ENCODE assay signal across 8 cellular contexts in genomic region chr20:3927486-3928291, GRCh38. TPM values are rescaled to one million over a fixed set of nuclear protein-coding genes. Genes with fewer than 3 reads are reported as not detected.
DNase-seq lines count a peak whose midpoint lies in the region; ATAC-seq, FAIRE-seq and TF ChIP-seq lines count a peak whose summit lies in the region.

No MANE protein-coding gene starts in this region.

- peak overlapping the region; percentile 61 for H3K27ac Mint-ChIP-seq in CD4-positive, alpha-beta T cell
- H3K27ac Mint-ChIP-seq in activated CD8-positive, alpha-beta T cell treated with anti-CD3 and anti-CD28 coated beads for 36 hours = peak overlapping the region; percentile 63

- TF ChIP-seq RAD21 in HepG2 (CRISPR knock-in tag; IDR thresholded peaks at IDR 0.05) = no peak

- H3K4me1 ChIP-seq in HepG2 (ENCODE audit: insufficient read depth, low read length) = peaks cover 32% of the 10 kb centered on the region

- H3K36me3 Mint-ChIP-seq in CD4-positive, alpha-beta T cell (ENCODE audit: low read depth) = peaks cover 36% of the 10 kb centered on the region
- peaks cover 22% of the 10 kb centered on the region for H3K36me3 Mint-ChIP-seq in activated CD8-positive, alpha-beta T cell treated with anti-CD3 and anti-CD28 coated beads for 36 hours (ENCODE audit: low read depth)

- POLR2A ChIA-PET in CD4-positive, alpha-beta T cell (lab: Charles Lee) = interaction anchor here (0.7 kb wide), 1 partner anchor 90 kb away, joined by 3 read pairs; no protein-coding TSS in a partner anchor
- POLR2A ChIA-PET in activated CD8-positive, alpha-beta T cell treated with anti-CD3 and anti-CD28 coated beads for 36 hours (lab: Charles Lee) = interaction anchor here (1.0 to 2.9 kb wide), 5 partner anchors 13 to 120 kb away, joined by 3 to 7 read pairs (median 3); no protein-coding TSS in a partner anchor
- POLR2A ChIA-PET in HepG2 (lab: Yijun Ruan, JAX) = interaction anchor here (0.8 kb wide), 1 partner anchor 9 kb away, joined by 3 read pairs; no protein-coding TSS in a partner anchor

- no peak overlapping the region for H3K27ac ChIP-seq in CD4-positive, alpha-beta T cell (ENCODE audit: low read depth, low read length)
- no peak overlapping the region for H3K27ac ChIP-seq in HepG2 (ENCODE audit: extremely low read length, insufficient read depth, low read length)

- no peak for FAIRE-seq in HepG2 (lab: Jason Lieb, UNC)

- no peak for TF ChIP-seq CTCF in CD4-positive, alpha-beta T cell (IDR thresholded peaks at IDR 0.05)
- TF ChIP-seq CTCF in NB4 (IDR thresholded peaks at IDR 0.05; ENCODE audit: low read depth, low read length) (no peak), HepG2 (CRISPR knock-in tag; IDR thresholded peaks at IDR 0.05) (no peak)
- no peak for TF ChIP-seq CTCF in activated CD8-positive, alpha-beta T cell treated with anti-CD3 and anti-CD28 coated beads for 36 hours (IDR thresholded peaks at IDR 0.05)

- peaks cover 19 to 24% of the 10 kb centered on the region in 2 experiments for H3K36me3 ChIP-seq in HepG2 (replicated peaks in 1 of 2; ENCODE audit: control insufficient read depth in 1 of 2, insufficient read depth in 2 of 2, low read length in 2 of 2)

- no peak for TF ChIP-seq POLR2A in NB4 (IDR thresholded peaks at IDR 0.05; ENCODE audit: extremely low read depth, insufficient read length)
- peak in 1 of 2 experiments; percentile 63; a peak in 2 of 4 replicates for TF ChIP-seq POLR2A in HepG2 (IDR thresholded peaks at IDR 0.05; ENCODE audit: insufficient read depth in 1 of 2, low read depth in 2 of 2, low read length in 2 of 2)

- no peak for DNase-seq in CD4-positive, alpha-beta T cell
- DNase-seq in NB4 (ENCODE audit: low read depth) (peak; percentile 85), HepG2 (ENCODE audit: low spot score) (no peak), cerebellar nuclear complex (lab: John Stamatoyannopoulos, UW) (no peak)
- DNase-seq in activated CD8-positive, alpha-beta T cell treated with anti-CD3 and anti-CD28 coated beads for 36 hours = no peak

- peaks cover 63% of the 10 kb centered on the region for H3K4me1 Mint-ChIP-seq in CD4-positive, alpha-beta T cell (ENCODE audit: low read depth)
- peaks cover 46% of the 10 kb centered on the region for H3K4me1 Mint-ChIP-seq in activated CD8-positive, alpha-beta T cell treated with anti-CD3 and anti-CD28 coated beads for 36 hours (ENCODE audit: low read depth)

- no peak overlapping the region for H3K4me3 ChIP-seq in NB4 (ENCODE audit: low read depth, low read length)
- H3K4me3 ChIP-seq in HepG2 (replicated peaks in 1 of 3; ENCODE audit: insufficient read depth in 1 of 3, low read depth in 2 of 3, low read length in 3 of 3) = no peak overlapping the region

- no peak for TF ChIP-seq EP300 in HepG2 (IDR thresholded peaks at IDR 0.05; ENCODE audit: low read depth in 2 of 2, low read length in 2 of 2)
- no peak for TF ChIP-seq EP300 in HepG2 (CRISPR knock-in tag; IDR thresholded peaks at IDR 0.05; ENCODE audit: borderline replicate concordance)

- ATAC-seq in CD4-positive, alpha-beta T cell (ENCODE audit: poor library complexity) = no peak
- ATAC-seq in activated CD8-positive, alpha-beta T cell treated with anti-CD3 and anti-CD28 coated beads for 36 hours = no peak
- ATAC-seq in HepG2 (no peak), GM18867 (IDR thresholded peaks at IDR 0.05; ENCODE audit: unreplicated experiment) (no peak), GM19328 (IDR thresholded peaks at IDR 0.05; ENCODE audit: unreplicated experiment) (no peak), HG02973 (IDR thresholded peaks at IDR 0.05; ENCODE audit: unreplicated experiment) (no peak)

- CTCF ChIA-PET in CD4-positive, alpha-beta T cell (lab: Charles Lee) = interaction anchor here (0.7 to 1.0 kb wide), 2 partner anchors 34 to 82 kb away, joined by 3 to 5 read pairs; no protein-coding TSS in a partner anchor
- CTCF ChIA-PET in activated CD8-positive, alpha-beta T cell treated with anti-CD3 and anti-CD28 coated beads for 36 hours (lab: Charles Lee) = no interaction called here
- CTCF ChIA-PET in HepG2 (lab: Yijun Ruan, JAX; ENCODE audit: low intra/inter-chr PET ratio, low total read pairs) = no interaction called here

- H3K27me3 ChIP-seq in CD4-positive, alpha-beta T cell (ENCODE audit: control insufficient read depth, insufficient read depth, low read length) = no peaks in the 10 kb centered on the region
- H3K27me3 ChIP-seq in HepG2 (ENCODE audit: control insufficient read depth in 1 of 2, insufficient read depth in 2 of 2, low read length in 2 of 2) = no peaks in the 10 kb centered on the region

- 60% methylated on average over 10 of the region's 10 CpGs for WGBS in HepG2 (ENCODE audit: low lambda C conversion rate)

- H3K27me3 Mint-ChIP-seq in CD4-positive, alpha-beta T cell = no peaks in the 10 kb centered on the region
- no peaks in the 10 kb centered on the region for H3K27me3 Mint-ChIP-seq in activated CD8-positive, alpha-beta T cell treated with anti-CD3 and anti-CD28 coated beads for 36 hours

- H2AFZ ChIP-seq in HepG2 (ENCODE audit: low read length) = no peak overlapping the region

- peaks cover 15% of the 10 kb centered on the region; the same call in 1 of the 2 replicates for H4K20me1 ChIP-seq in HepG2 (ENCODE audit: insufficient read depth, low read length)

- no peak overlapping the region for H3K4me3 Mint-ChIP-seq in CD4-positive, alpha-beta T cell
- no peak overlapping the region for H3K4me3 Mint-ChIP-seq in activated CD8-positive, alpha-beta T cell treated with anti-CD3 and anti-CD28 coated beads for 36 hours

- no peak overlapping the region for H3K9ac ChIP-seq in HepG2 (ENCODE audit: insufficient read depth, low read depth, low read length)

- intact Hi-C loops in CD4-positive, alpha-beta T cell (cut with DNase I, micrococcal nuclease) = loop anchor here in 1 of 2 experiments (2.0 kb wide), 1 partner anchor 37 kb away; no protein-coding TSS in a partner anchor
- intact Hi-C loops in activated CD8-positive, alpha-beta T cell treated with anti-CD3 and anti-CD28 coated beads for 36 hours (cut with micrococcal nuclease) = no loop called here
- intact Hi-C loops in HepG2 (cut with micrococcal nuclease; ENCODE audit: unreplicated experiment) = no loop called here

- H3K9me3 Mint-ChIP-seq in CD4-positive, alpha-beta T cell = no peaks in the 10 kb centered on the region
- no peaks in the 10 kb centered on the region for H3K9me3 Mint-ChIP-seq in activated CD8-positive, alpha-beta T cell treated with anti-CD3 and anti-CD28 coated beads for 36 hours

- in situ Hi-C loops in HepG2 (cut with HindIII; ENCODE audit: extremely low pct_ligation_motif_present, low pct_unique_long_range_greater_than_20kb) = no loop called here

- BruUV-seq in HepG2 (replicated peaks; lab: Mats Ljungman, UMichigan) = no TSS peak

- H3K79me2 ChIP-seq in HepG2 (ENCODE audit: insufficient read depth, low read length) = no peaks in the 10 kb centered on the region

- H3K4me2 ChIP-seq in HepG2 (ENCODE audit: low read depth, low read length) = no peak overlapping the region

- no peaks in the 10 kb centered on the region for H3K9me3 ChIP-seq in CD4-positive, alpha-beta T cell (ENCODE audit: control insufficient read depth, low read length)
- no peaks in the 10 kb centered on the region for H3K9me3 ChIP-seq in HepG2 (ENCODE audit: low read length)

TF ChIP-seq in HepG2, 621 proteins besides CTCF, POLR2A, EP300 and RAD21 (continues in another document):
- TF ChIP-seq U2AF1 (optimal IDR thresholded peaks at IDR 0.05; ENCODE audit: low read depth, low read length) (peak; percentile 26), MIER2 (CRISPR knock-in tag; IDR thresholded peaks at IDR 0.05) (no peak), SP140L (CRISPR knock-in tag; IDR thresholded peaks at IDR 0.05; ENCODE audit: borderline replicate concordance) (no peak)

RNA-seq across cellular contexts. Expression of gene PANK2, which starts 38.5 kb away (rescaled TPM):
- total RNA-seq in CD4-positive, alpha-beta T cell = 10 to 100 TPM; 49.0 to 51.1 TPM
- 10 to 100 TPM; 47.6 to 50.3 TPM for total RNA-seq in activated CD8-positive, alpha-beta T cell treated with anti-CD3 and anti-CD28 coated beads for 36 hours
- total RNA-seq in HepG2 (2016; rRNA removed; fragmentation: Illumina TruSeq; extraction: Trizol) = 123 and 127 TPM in 2 replicates
- total RNA-seq in HepG2 (2016; cell fraction: cytosol; rRNA removed; fragmentation: Illumina TruSeq; extraction: Trizol; ENCODE audit: low read depth) = 91.5 and 107 TPM in 2 replicates
- total RNA-seq in HepG2 (2016; cell fraction: insoluble cytoplasmic fraction; rRNA removed; fragmentation: Illumina TruSeq; extraction: Trizol) = 126 TPM in 2 replicates
- total RNA-seq in HepG2 (2016; cell fraction: membrane; rRNA removed; fragmentation: Illumina TruSeq; extraction: Trizol) = 107 and 121 TPM in 2 replicates
- 89.8 and 90.2 TPM in 2 replicates for total RNA-seq in HepG2 (2016; cell fraction: nucleus; rRNA removed; fragmentation: Illumina TruSeq; extraction: Trizol)
- polyA plus RNA-seq in HepG2 (2011; rRNA removed) = 31.2 and 39.2 TPM in 2 replicates
- 23.0 and 31.7 TPM in 2 replicates for polyA plus RNA-seq in HepG2 (2011; cell fraction: cytosol; rRNA removed)
- 41.6 and 42.6 TPM in 2 replicates for polyA plus RNA-seq in HepG2 (2011; cell fraction: nucleus; rRNA removed)
- polyA plus RNA-seq in HepG2 (2012) = 57.3 and 61.8 TPM in 2 replicates
- 37.8 and 43.1 TPM in 2 replicates for polyA plus RNA-seq in HepG2 (2016; cell fraction: cytosol; fragmentation: Illumina TruSeq; extraction: Trizol; ENCODE audit: low read depth)
- polyA plus RNA-seq in HepG2 (2016; cell fraction: insoluble cytoplasmic fraction; fragmentation: Illumina TruSeq; extraction: Trizol; ENCODE audit: low read depth) = 105 and 120 TPM in 2 replicates
- 70.7 and 71.1 TPM in 2 replicates for polyA plus RNA-seq in HepG2 (2016; cell fraction: membrane; fragmentation: Illumina TruSeq; extraction: Trizol; ENCODE audit: low read depth)
- 77.9 and 84.3 TPM in 2 replicates for polyA plus RNA-seq in HepG2 (2016; cell fraction: nucleus; fragmentation: Illumina TruSeq; extraction: Trizol; ENCODE audit: insufficient read depth, low read depth)
- 24.2 and 40.6 TPM in 2 replicates for polyA minus RNA-seq in HepG2 (2011; rRNA and poly(A)+ RNA removed; ENCODE audit: low replicate concordance)
- 23.3 and 28.9 TPM in 2 replicates for polyA minus RNA-seq in HepG2 (2011; cell fraction: cytosol; rRNA and poly(A)+ RNA removed)
- 83.4 and 101 TPM in 2 replicates for polyA minus RNA-seq in HepG2 (2011; cell fraction: nucleus; rRNA and poly(A)+ RNA removed)
